17 cellular contexts compared by ENCODE assay signal in genomic region chr10:71828702-71829101, GRCh38.
"Had no signal": no experiment of that assay in that cellular context is flagged by ENCODE, and none has a peak within 500 bp of the region (broad histone marks: within the 10 kb centered on the region; RNA-seq: fewer than 3 reads in every experiment).

No MANE protein-coding gene starts in this region.

- DNase-seq: effector memory CD4-positive, alpha-beta T cell; glutamatergic neuron; kidney; mammary epithelial cell; small intestine; stimulated activated CD4-positive, alpha-beta T cell treated with anti-CD3 and anti-CD28 coated beads, Interleukin-4, amount 100 ng/mL, for 1 hour; stimulated activated CD8-positive, alpha-beta memory T cell treated with anti-CD3 and anti-CD28 coated beads, Interleukin-4, amount 100 ng/mL, for 48 hours; stimulated activated naive CD8-positive, alpha-beta T cell treated with anti-CD3 and anti-CD28 coated beads, Interleukin-15, Interleukin-2, amounts not matched to agents 100 U/mL and 50 U/mL, for 24 hours; thyroid gland; uterus had no signal

- H3K27ac ChIP-seq: right atrium auricular region, suprapubic skin, thyroid gland, uterus had no signal

- H3K36me3 ChIP-seq: uterus had no signal

- H3K27me3 ChIP-seq: gastrocnemius medialis, right atrium auricular region, suprapubic skin, thyroid gland, upper lobe of left lung, uterus had no signal

- ATAC-seq: esophagus mucosa; stimulated activated effector memory CD8-positive, alpha-beta T cell treated with anti-CD3 and anti-CD28 coated beads, Interleukin-12 subunit alpha, Interleukin-12 subunit beta, amount 100 ng/mL, for 72 hours; stimulated activated naive CD8-positive, alpha-beta T cell treated with anti-CD3 and anti-CD28 coated beads, Interleukin-15, Interleukin-2, amounts not matched to agents 100 U/mL and 50 U/mL, for 24 hours had no signal

- H3K4me3 ChIP-seq: coronary artery, gastrocnemius medialis, right atrium auricular region, suprapubic skin, thyroid gland, upper lobe of left lung, uterus had no signal

- H3K4me1 ChIP-seq: uterus had no signal

- H3K9me3 ChIP-seq: gastrocnemius medialis, right atrium auricular region, suprapubic skin, thyroid gland, upper lobe of left lung, uterus had no signal
